In genomic region chr2:226894752-226895151, GRCh38 we compare ENCODE assay signal across 21 cellular contexts. TPM values are rescaled to one million over a fixed set of nuclear protein-coding genes. Genes with fewer than 3 reads are reported as not detected.
DNase-seq lines count a peak whose midpoint lies in the region; ATAC-seq and TF ChIP-seq lines count a peak whose summit lies in the region.
"Had no signal": no experiment of that assay in that cellular context is flagged by ENCODE, and none has a peak within 500 bp of the region (broad histone marks: within the 10 kb centered on the region; RNA-seq: fewer than 3 reads in every experiment).

No MANE protein-coding gene starts in this region.

- no peak overlapping the region for H3K27ac ChIP-seq in H9 (ENCODE audit: insufficient read length, low read depth, low read length)
- H3K27ac ChIP-seq in cingulate gyrus (ENCODE audit: low read depth, low read length) = peak overlapping the region; percentile 23
- no peak overlapping the region for H3K27ac ChIP-seq in PC-9
- H3K27ac ChIP-seq: KMS-11, SJCRH30 had no signal

- CTCF ChIA-PET in PC-9 (lab: Charles Lee) = no interaction called here

- no peak overlapping the region for H3T11ph ChIP-seq in H9 (ENCODE audit: low read length)

- no peak overlapping the region for H4K5ac ChIP-seq in H9 (ENCODE audit: insufficient read length, low read depth, low read length)

- H4K91ac ChIP-seq in H9 (ENCODE audit: insufficient read length, low read depth, low read length) = no peak overlapping the region

- H4K20me1 ChIP-seq in H9 (ENCODE audit: control insufficient read depth, insufficient read depth, insufficient read length) = no peaks in the 10 kb centered on the region
- H4K20me1 ChIP-seq in PC-9 (ENCODE audit: insufficient read depth) = no peaks in the 10 kb centered on the region

- no peak overlapping the region for H2BK15ac ChIP-seq in H9 (ENCODE audit: low read depth, low read length)

- BruUV-seq in PC-9 (replicated peaks; lab: Mats Ljungman, UMichigan) = no TSS peak

- intact Hi-C loops in PC-9 (cut with micrococcal nuclease; ENCODE audit: unreplicated experiment) = no loop called here

- H3K4me1 ChIP-seq in H9 (ENCODE audit: insufficient read depth, low read length) (no peaks in the 10 kb centered on the region), PC-9 (replicated peaks; ENCODE audit: insufficient read depth) (no peaks in the 10 kb centered on the region)
- H3K4me1 ChIP-seq: BE2C, SJCRH30 had no signal

- ATAC-seq in activated naive CD8-positive, alpha-beta T cell treated with anti-CD3 and anti-CD28 coated beads, Interleukin-2, amount 10 ng/mL, durations not matched to agents 7 days and 5 days (ENCODE audit: low read depth) = no peak
- no peak for ATAC-seq in activated naive CD8-positive, alpha-beta T cell treated with anti-CD3 and anti-CD28 coated beads, Interleukin-2, amount 50 U/mL, for 24 hours
- no peak for ATAC-seq in GM21619 (IDR thresholded peaks at IDR 0.05; ENCODE audit: unreplicated experiment)
- ATAC-seq: GM23338, Panc1 had no signal

- H3K36me3 Mint-ChIP-seq in activated naive CD8-positive, alpha-beta T cell treated with anti-CD3 and anti-CD28 coated beads, Interleukin-2, amount 10 ng/mL, durations not matched to agents 7 days and 5 days = peaks cover 16% of the 10 kb centered on the region
- peaks cover 20% of the 10 kb centered on the region for H3K36me3 Mint-ChIP-seq in activated naive CD8-positive, alpha-beta T cell treated with anti-CD3 and anti-CD28 coated beads, Interleukin-2, amount 50 U/mL, for 24 hours (ENCODE audit: low read depth)
- H3K36me3 Mint-ChIP-seq in H9 (ENCODE audit: insufficient read depth in 1 of 3, low read depth in 3 of 3) = peaks cover 5 to 10% (median 6%) of the 10 kb centered on the region in 3 experiments; a peak in 5 of 7 replicates
- peaks cover 5% of the 10 kb centered on the region for H3K36me3 Mint-ChIP-seq in neural crest cell (ENCODE audit: low read depth)

- no peak overlapping the region for H3K18ac ChIP-seq in H9 (ENCODE audit: insufficient read length, low read depth, low read length)

- no peak overlapping the region for H3K23ac ChIP-seq in H9 (ENCODE audit: insufficient read length, low read depth, low read length)

- H3K4me1 Mint-ChIP-seq in activated naive CD8-positive, alpha-beta T cell treated with anti-CD3 and anti-CD28 coated beads, Interleukin-2, amount 10 ng/mL, durations not matched to agents 7 days and 5 days = peaks cover 1% of the 10 kb centered on the region
- H3K4me1 Mint-ChIP-seq in activated naive CD8-positive, alpha-beta T cell treated with anti-CD3 and anti-CD28 coated beads, Interleukin-2, amount 50 U/mL, for 24 hours = no peaks in the 10 kb centered on the region
- H3K4me1 Mint-ChIP-seq in H9 (no peaks in the 10 kb centered on the region), neural crest cell (no peaks in the 10 kb centered on the region)
- H3K4me1 Mint-ChIP-seq: GM23338 had no signal

- H2AFZ ChIP-seq in H9 (ENCODE audit: low read length) (no peak overlapping the region), PC-9 (no peak overlapping the region)
- H2AFZ ChIP-seq: GM23338 had no signal

- POLR2A ChIA-PET in activated naive CD8-positive, alpha-beta T cell treated with anti-CD3 and anti-CD28 coated beads, Interleukin-2, amount 10 ng/mL, durations not matched to agents 7 days and 5 days (lab: Charles Lee) = no interaction called here
- POLR2A ChIA-PET in PC-9 (lab: Charles Lee; ENCODE audit: unreplicated experiment) = no interaction called here

- H3K56ac ChIP-seq in H9 (ENCODE audit: insufficient read length, low read depth, low read length) = no peak overlapping the region

- in situ Hi-C loops in GM13976 (cut with MboI; ENCODE audit: low sequenced_read_pairs, unreplicated experiment) = no loop called here

- no peak overlapping the region for H3K14ac ChIP-seq in H9 (ENCODE audit: insufficient read depth, low read length)

- no peaks in the 10 kb centered on the region for H3K9me2 ChIP-seq in PC-9 (ENCODE audit: insufficient read depth)

- H3K79me1 ChIP-seq in H9 (ENCODE audit: insufficient read depth, low read depth, low read length, poor library complexity, severe bottlenecking) = no peaks in the 10 kb centered on the region

- no peak overlapping the region for H2AK5ac ChIP-seq in H9 (ENCODE audit: insufficient read length, low read length)

- H3K9me3 ChIP-seq in H9 (ENCODE audit: control insufficient read depth, low read depth, low read length) (no peaks in the 10 kb centered on the region), PC-9 (ENCODE audit: insufficient read depth, low read depth) (no peaks in the 10 kb centered on the region)
- H3K9me3 ChIP-seq: BE2C, SJCRH30 had no signal

- no peaks in the 10 kb centered on the region for H3K27me3 Mint-ChIP-seq in activated naive CD8-positive, alpha-beta T cell treated with anti-CD3 and anti-CD28 coated beads, Interleukin-2, amount 10 ng/mL, durations not matched to agents 7 days and 5 days
- no peaks in the 10 kb centered on the region for H3K27me3 Mint-ChIP-seq in activated naive CD8-positive, alpha-beta T cell treated with anti-CD3 and anti-CD28 coated beads, Interleukin-2, amount 50 U/mL, for 24 hours
- H3K27me3 Mint-ChIP-seq in H9 (ENCODE audit: low read depth) = no peaks in the 10 kb centered on the region; the same call in 1 of the 2 replicates
- no peaks in the 10 kb centered on the region for H3K27me3 Mint-ChIP-seq in neural crest cell (ENCODE audit: low read depth)

- no peak overlapping the region for H3K4ac ChIP-seq in H9 (ENCODE audit: low read depth, low read length)

- no peak overlapping the region for H4K8ac ChIP-seq in H9 (replicated peaks; ENCODE audit: insufficient read length, low read depth, low read length)

- no peak overlapping the region for H2BK5ac ChIP-seq in H9 (ENCODE audit: insufficient read length, low read length)

- TF ChIP-seq CTCF in H9 (conservative IDR thresholded peaks at IDR 0.05) (no peak), neural crest cell (conservative IDR thresholded peaks at IDR 0.05) (no peak), GM13976 (IDR thresholded peaks at IDR 0.05; ENCODE audit: borderline replicate concordance, control extremely low read depth, extremely low read depth, insufficient read depth, missing control alignments) (no peak), PC-9 (conservative IDR thresholded peaks at IDR 0.05) (no peak)

- H3F3A ChIP-seq in PC-9 (ENCODE audit: insufficient read depth, low read depth) = no peaks in the 10 kb centered on the region

- WGBS in H9 (ENCODE audit: extremely low coverage, insufficient read length, low lambda C conversion rate) = no CpG with 5 or more reads among the region's 3 CpGs

- H3K9ac ChIP-seq in H9 (ENCODE audit: extremely low read depth, insufficient read length, low read length) = no peak overlapping the region
- H3K9ac ChIP-seq: KMS-11 had no signal

- H2BK120ac ChIP-seq in H9 (ENCODE audit: low read depth, low read length, poor library complexity, severe bottlenecking) = no peak overlapping the region

- H3K27me3 ChIP-seq in H9 (ENCODE audit: insufficient read depth, low read length) = no peaks in the 10 kb centered on the region
- no peaks in the 10 kb centered on the region for H3K27me3 ChIP-seq in PC-9 (ENCODE audit: insufficient read depth, low read depth)
- H3K27me3 ChIP-seq: BE2C, SJCRH30 had no signal

- no peak for DNase-seq in activated naive CD8-positive, alpha-beta T cell treated with anti-CD3 and anti-CD28 coated beads, Interleukin-2, amount 10 ng/mL, durations not matched to agents 7 days and 5 days
- no peak for DNase-seq in activated naive CD8-positive, alpha-beta T cell treated with anti-CD3 and anti-CD28 coated beads, Interleukin-2, amount 50 U/mL, for 24 hours
- no peak for DNase-seq in H9
- DNase-seq in neural crest cell (ENCODE audit: low read depth, low spot score) = no peak
- no peak for DNase-seq in GM13976 (ENCODE audit: low spot score)
- no peak for DNase-seq in PC-9
- DNase-seq: BE2C, EL, HCEC 1CT, NCI-H1105, NCI-H146, NCI-H2029, NCI-H226, NCI-H510A treated with DMSO at 0.1 percent for 48 hours, NCI-H748 treated with DMSO at 0.1 percent for 48 hours, SJCRH30 had no signal

- H3K36me3 ChIP-seq in PC-9 (ENCODE audit: low read depth) = no peaks in the 10 kb centered on the region
- H3K36me3 ChIP-seq: BE2C, SJCRH30 had no signal

- H3K27ac Mint-ChIP-seq in activated naive CD8-positive, alpha-beta T cell treated with anti-CD3 and anti-CD28 coated beads, Interleukin-2, amount 10 ng/mL, durations not matched to agents 7 days and 5 days = peak overlapping the region; percentile 57
- H3K27ac Mint-ChIP-seq in activated naive CD8-positive, alpha-beta T cell treated with anti-CD3 and anti-CD28 coated beads, Interleukin-2, amount 50 U/mL, for 24 hours = no peak overlapping the region
- peak overlapping the region in 2 of 3 experiments; percentile 52 to 78; a peak in 5 of 7 replicates for H3K27ac Mint-ChIP-seq in H9
- H3K27ac Mint-ChIP-seq in neural crest cell (ENCODE audit: unreplicated experiment) = peak overlapping the region; percentile 38
- H3K27ac Mint-ChIP-seq: GM23338 had no signal

- H3K79me2 ChIP-seq in H9 (ENCODE audit: insufficient read depth, low read length) (no peaks in the 10 kb centered on the region), PC-9 (ENCODE audit: low read depth) (no peaks in the 10 kb centered on the region)

- no peak overlapping the region for H3K4me3 ChIP-seq in PC-9
- H3K4me3 ChIP-seq: GM23338, SJCRH30 had no signal

- H2BK12ac ChIP-seq in H9 (ENCODE audit: insufficient read length, low read depth, low read length) = no peak overlapping the region

- H3K4me2 ChIP-seq in H9 (ENCODE audit: insufficient read depth, insufficient read length, low read length) = no peak overlapping the region
- no peak overlapping the region for H3K4me2 ChIP-seq in PC-9
- H3K4me2 ChIP-seq: GM23338, KMS-11 had no signal

- H3K4me3 Mint-ChIP-seq in activated naive CD8-positive, alpha-beta T cell treated with anti-CD3 and anti-CD28 coated beads, Interleukin-2, amount 10 ng/mL, durations not matched to agents 7 days and 5 days = no peak overlapping the region
- H3K4me3 Mint-ChIP-seq in activated naive CD8-positive, alpha-beta T cell treated with anti-CD3 and anti-CD28 coated beads, Interleukin-2, amount 50 U/mL, for 24 hours = no peak overlapping the region
- H3K4me3 Mint-ChIP-seq in H9 (no peak overlapping the region), neural crest cell (no peak overlapping the region)
- H3K4me3 Mint-ChIP-seq: GM23338 had no signal

- no peaks in the 10 kb centered on the region for H3K9me3 Mint-ChIP-seq in activated naive CD8-positive, alpha-beta T cell treated with anti-CD3 and anti-CD28 coated beads, Interleukin-2, amount 10 ng/mL, durations not matched to agents 7 days and 5 days
- H3K9me3 Mint-ChIP-seq in activated naive CD8-positive, alpha-beta T cell treated with anti-CD3 and anti-CD28 coated beads, Interleukin-2, amount 50 U/mL, for 24 hours = no peaks in the 10 kb centered on the region
- H3K9me3 Mint-ChIP-seq in H9 (no peaks in the 10 kb centered on the region), neural crest cell (no peaks in the 10 kb centered on the region)
- H3K9me3 Mint-ChIP-seq: GM23338 had no signal

- H3K23me2 ChIP-seq in H9 (ENCODE audit: insufficient read length, low read depth, low read length, poor library complexity, severe bottlenecking) = no peaks in the 10 kb centered on the region

- H2BK20ac ChIP-seq in H9 (ENCODE audit: low read depth, low read length, poor library complexity, severe bottlenecking) = no peak overlapping the region

RNA-seq across cellular contexts. Expression of gene RHBDD1, which starts 58.9 kb away (rescaled TPM):
- 10 to 100 TPM; 33.1 to 44.9 TPM for total RNA-seq in activated naive CD8-positive, alpha-beta T cell treated with anti-CD3 and anti-CD28 coated beads, Interleukin-2, amount 10 ng/mL, durations not matched to agents 7 days and 5 days
- total RNA-seq in H9 (2021) (23.0 and 24.9 TPM in 2 replicates), neural crest cell (34.3 and 39.7 TPM in 2 replicates), PC-9 (2021) (22.3 and 23.2 TPM in 2 replicates)
